In genomic region chr2:105183555-105184323, GRCh38 we compare ENCODE assay signal across 16 cellular contexts. TPM values are rescaled to one million over a fixed set of nuclear protein-coding genes. Genes with fewer than 3 reads are reported as not detected.
DNase-seq lines count a peak whose midpoint lies in the region; ATAC-seq and TF ChIP-seq lines count a peak whose summit lies in the region.
"Had no signal": no experiment of that assay in that cellular context is flagged by ENCODE, and none has a peak within 500 bp of the region (broad histone marks: within the 10 kb centered on the region; RNA-seq: fewer than 3 reads in every experiment).

No MANE protein-coding gene starts in this region.

- H3K4me3 ChIP-seq in SJCRH30 (no peak overlapping the region), tibial artery (no peak overlapping the region)
- H3K4me3 ChIP-seq: SK-N-MC had no signal

- peaks cover 17% of the 10 kb centered on the region; the same call in 1 of the 2 replicates for H3K27me3 ChIP-seq in SJCRH30
- H3K27me3 ChIP-seq in tibial artery = no peaks in the 10 kb centered on the region

- intact Hi-C loops in tibial artery (cut with DNase I; ENCODE audit: low total_unique reads) = no loop called here

- no peak overlapping the region for H3K27ac ChIP-seq in SJCRH30
- no peak overlapping the region for H3K27ac ChIP-seq in tibial artery
- H3K27ac ChIP-seq: SK-N-MC had no signal

- DNase-seq in MV-4-11 (lab: John Stamatoyannopoulos, UW) = peak; percentile 8
- DNase-seq in activated CD4-positive, alpha-beta T cell treated with anti-CD3 and anti-CD28 coated beads, Interleukin-2, amount 50 U/mL, for 4 hours = no peak
- no peak for DNase-seq in SJCRH30
- no peak for DNase-seq in tibial artery
- DNase-seq: immature natural killer cell; KG1; midbrain; stimulated activated CD4-positive, alpha-beta T cell treated with anti-CD3 and anti-CD28 coated beads, Interleukin-2, amount 100 ng/mL, for 48 hours had no signal

- no peaks in the 10 kb centered on the region for H3K36me3 ChIP-seq in SJCRH30
- H3K36me3 ChIP-seq in tibial artery = no peaks in the 10 kb centered on the region

- peak; percentile 81 for ATAC-seq in GM18502 (IDR thresholded peaks at IDR 0.05; ENCODE audit: poor library complexity, unreplicated experiment)
- peak; percentile 80 for ATAC-seq in GM21367 (IDR thresholded peaks at IDR 0.05; ENCODE audit: unreplicated experiment)
- peak; percentile 59 for ATAC-seq in HG02884 (IDR thresholded peaks at IDR 0.05; ENCODE audit: unreplicated experiment)
- ATAC-seq in HG03571 (IDR thresholded peaks at IDR 0.05; ENCODE audit: unreplicated experiment) = no peak

- H3K9me3 ChIP-seq in SJCRH30 (replicated peaks) (no peaks in the 10 kb centered on the region), tibial artery (no peaks in the 10 kb centered on the region)

- no peak for TF ChIP-seq CTCF in tibial artery (IDR thresholded peaks at IDR 0.05)

- peaks cover 21% of the 10 kb centered on the region for H3K4me1 ChIP-seq in SJCRH30
- no peaks in the 10 kb centered on the region for H3K4me1 ChIP-seq in tibial artery

RNA-seq across cellular contexts. Expression of gene GPR45, which starts 57.8 kb away (rescaled TPM):
- total RNA-seq in SJCRH30 (2014; rRNA removed; shearing (Covaris generic)) = 0.13 and 0.43 TPM in 2 replicates
- total RNA-seq: astrocyte, fibroblast of villous mesenchyme, posterior vena cava had no signal
